11 cellular contexts compared by ENCODE assay signal in genomic region chr19:2540251-2540645, GRCh38.
DNase-seq lines count a peak whose midpoint lies in the region; ATAC-seq and TF ChIP-seq lines count a peak whose summit lies in the region.
"Had no signal": no experiment of that assay in that cellular context is flagged by ENCODE, and none has a peak within 500 bp of the region (broad histone marks: within the 10 kb centered on the region; RNA-seq: fewer than 3 reads in every experiment).

No MANE protein-coding gene starts in this region.

- WGBS in gastroesophageal sphincter (ENCODE audit: low coverage in 1 of 2), 2 donors, result 8 to 95% methylated on average over 1 to 2 of the region's 12 CpGs

- TF ChIP-seq POLR2A in gastroesophageal sphincter (IDR thresholded peaks at IDR 0.05), result no peak

- no peaks in the 10 kb centered on the region for H3K9me3 Mint-ChIP-seq in progenitor cell of endocrine pancreas (ENCODE audit: low read depth)
- H3K9me3 Mint-ChIP-seq: CD4-positive, CD25-positive, alpha-beta regulatory T cell had no signal

- H3K36me3 ChIP-seq in ACC112 (ENCODE audit: insufficient read depth, low read length), result no peaks in the 10 kb centered on the region
- H3K36me3 ChIP-seq in gastroesophageal sphincter, result no peaks in the 10 kb centered on the region

- H3K36me3 Mint-ChIP-seq in progenitor cell of endocrine pancreas (ENCODE audit: insufficient read depth), result no peaks in the 10 kb centered on the region
- H3K36me3 Mint-ChIP-seq: activated naive CD8-positive, alpha-beta T cell; CD4-positive, CD25-positive, alpha-beta regulatory T cell had no signal

- TF ChIP-seq CTCF in WI38 (IDR thresholded peaks at IDR 0.05; ENCODE audit: low read depth, low read length) (no peak), gastroesophageal sphincter (IDR thresholded peaks at IDR 0.05) (no peak), progenitor cell of endocrine pancreas (IDR thresholded peaks at IDR 0.05; ENCODE audit: unreplicated experiment) (no peak)

- H3K4me1 Mint-ChIP-seq in progenitor cell of endocrine pancreas (ENCODE audit: low read depth), result peaks cover 14% of the 10 kb centered on the region

- peaks cover 3% of the 10 kb centered on the region for H3K79me2 ChIP-seq in ACC112 (ENCODE audit: control insufficient read depth, insufficient read depth, low read length, unreplicated experiment)

- DNase-seq in progenitor cell of endocrine pancreas (ENCODE audit: low spot score, unreplicated experiment) (no peak), Ammon's horn (ENCODE audit: low spot score) (no peak), NCI-H2196 (lab: John Stamatoyannopoulos, UW; ENCODE audit: unreplicated experiment) (no peak)
- DNase-seq: CD4-positive, CD25-positive, alpha-beta regulatory T cell; stimulated activated CD4-positive, alpha-beta T cell treated with anti-CD3 and anti-CD28 coated beads, Interleukin-12 subunit alpha, Interleukin-12 subunit beta, amount 100 ng/mL, for 4 hours had no signal

- H3K27ac Mint-ChIP-seq in progenitor cell of endocrine pancreas, result peak overlapping the region; percentile 98
- H3K27ac Mint-ChIP-seq: activated naive CD8-positive, alpha-beta T cell; CD4-positive, CD25-positive, alpha-beta regulatory T cell had no signal

- H2AFZ ChIP-seq in ACC112 (ENCODE audit: low read length, unreplicated experiment), result no peak overlapping the region

- ATAC-seq in gastroesophageal sphincter (no peak), GM19328 (IDR thresholded peaks at IDR 0.05; ENCODE audit: unreplicated experiment) (no peak), GM19467 (IDR thresholded peaks at IDR 0.05; ENCODE audit: unreplicated experiment) (no peak)

- H3K9me3 ChIP-seq in gastroesophageal sphincter, result no peaks in the 10 kb centered on the region

- H3K27ac ChIP-seq in ACC112 (ENCODE audit: low read depth, low read length) (peak overlapping the region; percentile 100), gastroesophageal sphincter (peak overlapping the region; percentile 78 to 98 (median 94))

- H3K4me3 ChIP-seq in ACC112 (ENCODE audit: low read depth, low read length) (peak overlapping the region; percentile 51), WI38 (ENCODE audit: low read depth, low read length) (peak overlapping the region; percentile 42), gastroesophageal sphincter (peak overlapping the region in 1 of 2 donors; percentile 41)

- peaks cover 3% of the 10 kb centered on the region for H3K27me3 Mint-ChIP-seq in progenitor cell of endocrine pancreas
- H3K27me3 Mint-ChIP-seq: activated naive CD8-positive, alpha-beta T cell; CD4-positive, CD25-positive, alpha-beta regulatory T cell had no signal

- no peak for TF ChIP-seq EP300 in gastroesophageal sphincter (IDR thresholded peaks at IDR 0.05)

- H3K27me3 ChIP-seq in ACC112 (ENCODE audit: insufficient read depth, low read length) (no peaks in the 10 kb centered on the region), gastroesophageal sphincter (no peaks in the 10 kb centered on the region)

- H3K4me1 ChIP-seq in ACC112 (ENCODE audit: control insufficient read depth, insufficient read depth, low read length, unreplicated experiment) (peaks cover 43% of the 10 kb centered on the region), gastroesophageal sphincter (peaks cover 13 to 59% (median 42%) of the 10 kb centered on the region in 3 donors)

- peak overlapping the region; percentile 16 for H3K4me3 Mint-ChIP-seq in progenitor cell of endocrine pancreas (ENCODE audit: low read depth)
- H3K4me3 Mint-ChIP-seq: activated naive CD8-positive, alpha-beta T cell; CD4-positive, CD25-positive, alpha-beta regulatory T cell had no signal
